Comparison of ENCODE assay signal across 19 cellular contexts in genomic region chr2:101690547-101691182, GRCh38.
"Had no signal": no experiment of that assay in that cellular context is flagged by ENCODE, and none has a peak within 500 bp of the region (broad histone marks: within the 10 kb centered on the region; RNA-seq: fewer than 3 reads in every experiment).

No MANE protein-coding gene starts in this region.

- H3K27ac Mint-ChIP-seq: activated naive CD4-positive, alpha-beta T cell treated with anti-CD3 and anti-CD28 coated beads, Interleukin-2, amount 10 ng/mL, durations not matched to agents 7 days and 5 days had no signal

- H3K27me3 ChIP-seq: brain microvascular endothelial cell, pancreas, sigmoid colon, upper lobe of left lung had no signal

- H3K4me3 ChIP-seq: coronary artery, pancreas, sigmoid colon, thoracic aorta, upper lobe of left lung had no signal

- ATAC-seq: esophagus mucosa; naive thymus-derived CD4-positive, alpha-beta T cell; stimulated activated naive B cell treated with anti-CD40 and anti-IgM and Interleukin-4, amounts not matched to agents 10 μg/mL and 1 μg/mL and 100 μg/mL, for 72 hours had no signal

- H3K4me1 Mint-ChIP-seq: central memory CD8-positive, alpha-beta T cell had no signal

- H3K27ac ChIP-seq: brain microvascular endothelial cell, coronary artery, pancreas, sigmoid colon, thoracic aorta, upper lobe of left lung had no signal

- H3K36me3 Mint-ChIP-seq: activated naive CD4-positive, alpha-beta T cell treated with anti-CD3 and anti-CD28 coated beads, Interleukin-2, amount 10 ng/mL, durations not matched to agents 7 days and 5 days; stimulated activated naive B cell treated with anti-CD40 and anti-IgM and Interleukin-4, amounts not matched to agents 10 μg/mL and 1 μg/mL and 100 μg/mL, for 72 hours had no signal

- H3K27me3 Mint-ChIP-seq: activated naive CD4-positive, alpha-beta T cell treated with anti-CD3 and anti-CD28 coated beads, Interleukin-2, amount 10 ng/mL, durations not matched to agents 7 days and 5 days; central memory CD8-positive, alpha-beta T cell; stimulated activated naive B cell treated with anti-CD40 and anti-IgM and Interleukin-4, amounts not matched to agents 10 μg/mL and 1 μg/mL and 100 μg/mL, for 72 hours had no signal

- H3K4me1 ChIP-seq: sigmoid colon, upper lobe of left lung had no signal

- DNase-seq: activated CD4-positive, alpha-beta T cell treated with anti-CD3 and anti-CD28 coated beads, Interleukin-2, amount 50 U/mL, for 1 hour; activated CD8-positive, alpha-beta memory T cell treated with anti-CD3 and anti-CD28 coated beads, Interleukin-2, amount 50 U/mL, for 48 hours; activated effector memory CD4-positive, alpha-beta T cell treated with Interleukin-2 at 50 U/mL for 16 hours; activated naive CD4-positive, alpha-beta T cell treated with anti-CD3 and anti-CD28 coated beads, Interleukin-2, amount 10 ng/mL, durations not matched to agents 7 days and 5 days; activated T-cell treated with anti-CD3 and anti-CD28 coated beads, Interleukin-2, amount 50 U/mL, for 48 hours; aorta; brain microvascular endothelial cell; mammary epithelial cell; naive thymus-derived CD4-positive, alpha-beta T cell; pancreas; sigmoid colon; SK-N-SH; stimulated activated CD4-positive, alpha-beta T cell treated with anti-CD3 and anti-CD28 coated beads, Interleukin-4, amount 100 ng/mL, for 4 hours; stimulated activated naive B cell treated with anti-CD40 and anti-IgM and Interleukin-4, amounts not matched to agents 10 μg/mL and 1 μg/mL and 100 μg/mL, for 72 hours; upper lobe of left lung had no signal

- H3K9ac ChIP-seq: SK-N-SH had no signal

- H3K9me3 ChIP-seq: pancreas, SK-N-SH, thoracic aorta, upper lobe of left lung had no signal

- H3K36me3 ChIP-seq: brain microvascular endothelial cell, pancreas, sigmoid colon, thoracic aorta, upper lobe of left lung had no signal

- H3K4me3 Mint-ChIP-seq: activated naive CD4-positive, alpha-beta T cell treated with anti-CD3 and anti-CD28 coated beads, Interleukin-2, amount 10 ng/mL, durations not matched to agents 7 days and 5 days; central memory CD8-positive, alpha-beta T cell; naive thymus-derived CD4-positive, alpha-beta T cell had no signal
